ENCODE assay signal across 11 cellular contexts in genomic region chr5:126900796-126901195, GRCh38.
"Had no signal": no experiment of that assay in that cellular context is flagged by ENCODE, and none has a peak within 500 bp of the region (broad histone marks: within the 10 kb centered on the region; RNA-seq: fewer than 3 reads in every experiment).

No MANE protein-coding gene starts in this region.

- H3K36me3 ChIP-seq: HAP-1 had no signal

- H3K4me3 ChIP-seq: GM23248, GM23338, HAP-1 had no signal

- H2AFZ ChIP-seq: GM23248, GM23338 had no signal

- ATAC-seq: GM23338, HCT116 had no signal

- H3K4me2 ChIP-seq: GM23338 had no signal

- H3K9me3 ChIP-seq: HAP-1 had no signal

- H3K9ac ChIP-seq: GM23248 had no signal

- H3K4me1 ChIP-seq: HAP-1 had no signal

- FAIRE-seq: H1, H54 had no signal

- H3K27ac ChIP-seq: GM23248 had no signal

- DNase-seq: GM23248, GOT3, H7, H9, HCEC 1CT, HFFc6 had no signal
